Comparison of ENCODE assay signal across 30 cellular contexts in genomic region chr4:47674173-47674572, GRCh38.
"Had no signal": no experiment of that assay in that cellular context is flagged by ENCODE, and none has a peak within 500 bp of the region (broad histone marks: within the 10 kb centered on the region; RNA-seq: fewer than 3 reads in every experiment).

No MANE protein-coding gene starts in this region.

- H3K4me2 ChIP-seq: KMS-11 had no signal

- H3K9me3 ChIP-seq: body of pancreas had no signal

- H3K27me3 ChIP-seq: body of pancreas, cardiac muscle cell had no signal

- H3K9ac ChIP-seq: KMS-11 had no signal

- H3K27ac Mint-ChIP-seq: activated CD8-positive, alpha-beta T cell treated with anti-CD3 and anti-CD28 coated beads, Interleukin-2, amount 10 ng/mL, durations not matched to agents 7 days and 5 days; activated naive CD8-positive, alpha-beta T cell treated with anti-CD3 and anti-CD28 coated beads, Interleukin-2, amount 10 ng/mL, durations not matched to agents 7 days and 5 days; T-helper 1 cell treated with Interleukin-12 subunit alpha and Interleukin-12 subunit beta and Interleukin-4 antibody, amounts not matched to agents 30 μg/mL and 1 μg/mL, for 36 hours; WTC11 had no signal

- DNase-seq: activated CD4-positive, alpha-beta T cell treated with anti-CD3 and anti-CD28 coated beads for 48 hours; activated CD4-positive, alpha-beta T cell treated with anti-CD3 and anti-CD28 coated beads, Interleukin-2, amount 50 U/mL, for 4 hours; activated CD4-positive, CD25-positive, alpha-beta regulatory T cell treated with anti-CD3 and anti-CD28 coated beads, Interleukin-2, amount 50 U/mL, for 72 hours; activated CD8-positive, alpha-beta memory T cell treated with anti-CD3 and anti-CD28 coated beads, Interleukin-2, amount 50 U/mL, for 48 hours; activated CD8-positive, alpha-beta T cell treated with anti-CD3 and anti-CD28 coated beads, Interleukin-2, amount 10 ng/mL, durations not matched to agents 7 days and 5 days; activated naive CD4-positive, alpha-beta T cell treated with anti-CD3 and anti-CD28 coated beads, Interleukin-2, amount 50 U/mL, for 16 hours; activated naive CD8-positive, alpha-beta T cell treated with anti-CD3 and anti-CD28 coated beads, Interleukin-2, amount 10 ng/mL, durations not matched to agents 7 days and 5 days; activated T-cell treated with anti-CD3 and anti-CD28 coated beads, Interleukin-2, amount 50 U/mL, for 1 hour; aorta; body of pancreas; MV-4-11; NCI-H1092 treated with DMSO at 0.1 percent for 48 hours; NCI-H1417 treated with DMSO at 0.1 percent for 48 hours; NCI-H1694; NCI-H2029; NCI-H2107; NCI-H2171 treated with DMSO at 0.1 percent for 48 hours; NCI-H226; NCI-H526; NCI-H774; NK-92 treated with Interleukin-12 subunit alpha and Interleukin-12 subunit beta, amount 100 ng/mL, for 24 hours; OCI-M1; RPMI8226; T-helper 9 cell had no signal

- H3K36me3 Mint-ChIP-seq: activated naive CD8-positive, alpha-beta T cell treated with anti-CD3 and anti-CD28 coated beads, Interleukin-2, amount 10 ng/mL, durations not matched to agents 7 days and 5 days; WTC11 had no signal

- H3K4me1 ChIP-seq: body of pancreas had no signal

- H3K4me1 Mint-ChIP-seq: activated naive CD8-positive, alpha-beta T cell treated with anti-CD3 and anti-CD28 coated beads, Interleukin-2, amount 10 ng/mL, durations not matched to agents 7 days and 5 days; WTC11 had no signal

- H3K27ac ChIP-seq: body of pancreas, cardiac muscle cell, KMS-11 had no signal

- H3K4me3 Mint-ChIP-seq: activated CD8-positive, alpha-beta T cell treated with anti-CD3 and anti-CD28 coated beads, Interleukin-2, amount 10 ng/mL, durations not matched to agents 7 days and 5 days; activated naive CD8-positive, alpha-beta T cell treated with anti-CD3 and anti-CD28 coated beads, Interleukin-2, amount 10 ng/mL, durations not matched to agents 7 days and 5 days; T-helper 1 cell treated with Interleukin-12 subunit alpha and Interleukin-12 subunit beta and Interleukin-4 antibody, amounts not matched to agents 30 μg/mL and 1 μg/mL, for 36 hours; WTC11 had no signal

- H3K9me3 Mint-ChIP-seq: activated naive CD8-positive, alpha-beta T cell treated with anti-CD3 and anti-CD28 coated beads, Interleukin-2, amount 10 ng/mL, durations not matched to agents 7 days and 5 days; T-helper 1 cell treated with Interleukin-12 subunit alpha and Interleukin-12 subunit beta and Interleukin-4 antibody, amounts not matched to agents 30 μg/mL and 1 μg/mL, for 36 hours; WTC11 had no signal

- ATAC-seq: activated CD8-positive, alpha-beta T cell treated with anti-CD3 and anti-CD28 coated beads, Interleukin-2, amount 10 ng/mL, durations not matched to agents 7 days and 5 days; body of pancreas; Panc1; Right ventricle myocardium inferior; WTC11 had no signal

- H3K4me3 ChIP-seq: body of pancreas, cardiac muscle cell had no signal
